In genomic region chr5:1223278-1223670, GRCh38 we compare ENCODE assay signal across 19 cellular contexts. TPM values are rescaled to one million over a fixed set of nuclear protein-coding genes. Genes with fewer than 3 reads are reported as not detected.
DNase-seq lines count a peak whose midpoint lies in the region; ATAC-seq and TF ChIP-seq lines count a peak whose summit lies in the region.
"Had no signal": no experiment of that assay in that cellular context is flagged by ENCODE, and none has a peak within 500 bp of the region (broad histone marks: within the 10 kb centered on the region; RNA-seq: fewer than 3 reads in every experiment).

No MANE protein-coding gene starts in this region.

- ATAC-seq in right cardiac atrium (no peak), WTC11 (no peak), GM21528 (IDR thresholded peaks at IDR 0.05; ENCODE audit: low FRiP score, unreplicated experiment) (no peak)
- ATAC-seq: A549; CD8-positive, alpha-beta T cell had no signal

- H3K79me1 ChIP-seq in neuronal stem cell (ENCODE audit: low read depth, low read length), result peaks cover 5% of the 10 kb centered on the region

- no peak overlapping the region for H4K91ac ChIP-seq in neuronal stem cell (ENCODE audit: low read depth, low read length, poor library complexity)

- H2BK5ac ChIP-seq in neuronal stem cell (ENCODE audit: low read length), result no peak overlapping the region

- H2AFZ ChIP-seq in neuronal stem cell (ENCODE audit: low read length), result no peak overlapping the region

- H2BK12ac ChIP-seq in neuronal stem cell (ENCODE audit: low read length), result no peak overlapping the region

- no peaks in the 10 kb centered on the region for H3K36me3 Mint-ChIP-seq in WTC11
- H3K36me3 Mint-ChIP-seq: CD8-positive, alpha-beta T cell had no signal

- TF ChIP-seq CTCF in left ventricle myocardium inferior (IDR thresholded peaks at IDR 0.05; ENCODE audit: borderline replicate concordance) (no peak), WTC11 (IDR thresholded peaks at IDR 0.05) (no peak), A673 (conservative IDR thresholded peaks at IDR 0.05; ENCODE audit: low read depth, low read length) (no peak)

- CTCF ChIA-PET in WTC11 (lab: Charles Lee) (no interaction called here), A673 (lab: Charles Lee) (no interaction called here)

- H3K9me3 ChIP-seq in right cardiac atrium (ENCODE audit: control insufficient read depth, low read length) (no peaks in the 10 kb centered on the region), left ventricle myocardium inferior (replicated peaks) (no peaks in the 10 kb centered on the region), neuronal stem cell (replicated peaks in 1 of 2; ENCODE audit: control insufficient read depth in 2 of 2, insufficient read depth in 1 of 2, low read depth in 1 of 2, low read length in 2 of 2) (peaks cover 0 to 7% of the 10 kb centered on the region in 2 donors), A673 (ENCODE audit: low read depth, low read length, poor library complexity, severe bottlenecking) (no peaks in the 10 kb centered on the region)
- H3K9me3 ChIP-seq: A549, BE2C, BLaER1, Caco-2 had no signal

- H3K36me3 ChIP-seq in left ventricle myocardium inferior, result no peaks in the 10 kb centered on the region
- peaks cover 0 to 2% of the 10 kb centered on the region in 2 donors for H3K36me3 ChIP-seq in neuronal stem cell (replicated peaks in 1 of 2; ENCODE audit: control insufficient read depth in 2 of 2, insufficient read depth in 2 of 2, low read length in 2 of 2)
- no peaks in the 10 kb centered on the region for H3K36me3 ChIP-seq in A673 (ENCODE audit: insufficient read depth, low read length, poor library complexity, severe bottlenecking)
- H3K36me3 ChIP-seq: BE2C, BLaER1 had no signal

- peaks cover 4% of the 10 kb centered on the region for H3K4me1 Mint-ChIP-seq in WTC11

- DNase-seq in right cardiac atrium (peak in 2 of 3 donors; percentile 14 to 30), left ventricle myocardium inferior (no peak), WTC11 (ENCODE audit: low spot score) (no peak), neuronal stem cell (ENCODE audit: low spot score) (no peak), A673 (ENCODE audit: low spot score) (no peak)
- DNase-seq: BE2C; Caco-2; Calu3; CD4-positive, alpha-beta T cell; CD8-positive, alpha-beta T cell; DMS79 treated with DMSO at 0.1 percent for 48 hours; GF-D8 had no signal

- H3K4me3 Mint-ChIP-seq in WTC11, result no peak overlapping the region
- H3K4me3 Mint-ChIP-seq: CD4-positive, alpha-beta T cell; CD8-positive, alpha-beta T cell had no signal

- no peak overlapping the region for H3K9ac ChIP-seq in neuronal stem cell (ENCODE audit: low read depth, low read length, poor library complexity)
- H3K9ac ChIP-seq: BLaER1 had no signal

- H3K4me1 ChIP-seq in right cardiac atrium (ENCODE audit: control insufficient read depth, insufficient read depth, low read length) (no peaks in the 10 kb centered on the region), left ventricle myocardium inferior (no peaks in the 10 kb centered on the region), neuronal stem cell (ENCODE audit: control insufficient read depth in 2 of 2, insufficient read depth in 1 of 2, low read depth in 1 of 2, low read length in 2 of 2) (peaks cover 0 to 2% of the 10 kb centered on the region in 2 donors), A673 (ENCODE audit: insufficient read depth, low read length, poor library complexity, severe bottlenecking) (no peaks in the 10 kb centered on the region)
- H3K4me1 ChIP-seq: A549, BE2C, Caco-2 had no signal

- no peak overlapping the region for H2BK120ac ChIP-seq in neuronal stem cell (ENCODE audit: low read depth, low read length)

- no peak overlapping the region for H3K23ac ChIP-seq in neuronal stem cell (ENCODE audit: low read depth, low read length, poor library complexity)

- no peak overlapping the region for H3K4me2 ChIP-seq in neuronal stem cell (ENCODE audit: insufficient read depth, low read length, poor library complexity, severe bottlenecking)
- H3K4me2 ChIP-seq: A549, BLaER1 had no signal

- no peak overlapping the region for H2AK5ac ChIP-seq in neuronal stem cell (ENCODE audit: low read depth, low read length)

- no peak overlapping the region for H3K4ac ChIP-seq in neuronal stem cell (ENCODE audit: low read length)

- no peak overlapping the region for H2BK15ac ChIP-seq in neuronal stem cell (ENCODE audit: low read length)

- no TSS peak for BruUV-seq in A673 (replicated peaks; lab: Mats Ljungman, UMichigan)

- no peaks in the 10 kb centered on the region for H3K27me3 ChIP-seq in right cardiac atrium (ENCODE audit: control insufficient read depth, insufficient read depth)
- H3K27me3 ChIP-seq in left ventricle myocardium inferior (ENCODE audit: low read depth), result peaks cover 54% of the 10 kb centered on the region
- H3K27me3 ChIP-seq in neuronal stem cell (ENCODE audit: control insufficient read depth in 3 of 3, insufficient read depth in 3 of 3, low read depth in 1 of 3, low read length in 3 of 3), result peaks cover 0 to 26% (median 4%) of the 10 kb centered on the region in 3 experiments
- H3K27me3 ChIP-seq in A673 (replicated peaks; ENCODE audit: insufficient read depth, low read depth, low read length, poor library complexity), result peaks cover 16% of the 10 kb centered on the region
- H3K27me3 ChIP-seq: BE2C, BLaER1 had no signal

- WGBS in right cardiac atrium, result 80% methylated on average over 12 of the region's 12 CpGs
- WGBS in neuronal stem cell (ENCODE audit: extremely low coverage in 2 of 2, insufficient read length in 2 of 2, insufficient replicate concordance in 1 of 2), 2 donors, result no CpG with 5 or more reads among the region's 12 CpGs

- H3K9me3 Mint-ChIP-seq in WTC11, result peaks cover 12% of the 10 kb centered on the region
- H3K9me3 Mint-ChIP-seq: CD4-positive, alpha-beta T cell; CD8-positive, alpha-beta T cell had no signal

- H3K4me3 ChIP-seq in right cardiac atrium (ENCODE audit: low read length), result no peak overlapping the region
- no peak overlapping the region for H3K4me3 ChIP-seq in left ventricle myocardium inferior
- H3K4me3 ChIP-seq in neuronal stem cell (ENCODE audit: low read length in 2 of 2), result no peak overlapping the region
- no peak overlapping the region for H3K4me3 ChIP-seq in A673 (ENCODE audit: low read depth, low read length, poor library complexity, severe bottlenecking)
- H3K4me3 ChIP-seq: A549, BLaER1 had no signal

- H3K27me3 Mint-ChIP-seq in WTC11 (ENCODE audit: low read depth), result no peaks in the 10 kb centered on the region; the same call in 1 of the 2 replicates
- H3K27me3 Mint-ChIP-seq: CD4-positive, alpha-beta T cell had no signal

- H3K27ac ChIP-seq in right cardiac atrium (ENCODE audit: low read length) (no peak overlapping the region), left ventricle myocardium inferior (replicated peaks) (no peak overlapping the region), neuronal stem cell (replicated peaks; ENCODE audit: low read length) (no peak overlapping the region), A673 (ENCODE audit: low read depth, low read length, poor library complexity, severe bottlenecking) (no peak overlapping the region)
- H3K27ac ChIP-seq: 22Rv1, A549, BLaER1, C4-2B had no signal

- no peak overlapping the region for H4K8ac ChIP-seq in neuronal stem cell (ENCODE audit: low read depth, low read length)

- intact Hi-C loops in right cardiac atrium (cut with DNase I), result no loop called here
- intact Hi-C loops in left ventricle myocardium inferior (cut with micrococcal nuclease), result no loop called here
- intact Hi-C loops in A673 (cut with micrococcal nuclease; ENCODE audit: unreplicated experiment), result no loop called here

- POLR2A ChIA-PET in WTC11 (lab: Charles Lee), result no interaction called here
- POLR2A ChIA-PET in A673 (lab: Charles Lee; ENCODE audit: low non-redundant PET), result no interaction called here

- peak overlapping the region; percentile 57; the same call in 1 of the 2 replicates for H3K27ac Mint-ChIP-seq in WTC11
- H3K27ac Mint-ChIP-seq: CD4-positive, alpha-beta T cell; CD8-positive, alpha-beta T cell had no signal

- peak overlapping the region; percentile 11 for H3K14ac ChIP-seq in neuronal stem cell (ENCODE audit: low read length)

- H3K18ac ChIP-seq in neuronal stem cell (ENCODE audit: low read length), result no peak overlapping the region

TF ChIP-seq in WTC11, 78 proteins besides CTCF, POLR2A, EP300 and RAD21 (continues in another document):
- TF ChIP-seq NFE2L1 (CRISPR knock-in tag; IDR thresholded peaks at IDR 0.05) (no peak), ATF1 (CRISPR knock-in tag; IDR thresholded peaks at IDR 0.05) (no peak), PRDM15 (CRISPR knock-in tag; IDR thresholded peaks at IDR 0.05) (no peak)

RNA-seq across cellular contexts. Expression of gene SLC6A18, which starts 1.9 kb away (rescaled TPM):
- total RNA-seq in right cardiac atrium, result not detected
- polyA plus RNA-seq in right cardiac atrium, result not detected
- not detected for total RNA-seq in left ventricle myocardium inferior
- total RNA-seq in WTC11 (2021), result not detected in 3 replicates
- not detected for polyA plus RNA-seq in neuronal stem cell (2013, experiment 1 of 2)
- not detected for polyA plus RNA-seq in neuronal stem cell (2013, experiment 2 of 2)
- total RNA-seq in A673 (2021), result not detected in 2 replicates
- total RNA-seq: A172; Caco-2; Calu3; CD4-positive, alpha-beta T cell; CD8-positive, alpha-beta T cell had no signal
- polyA plus RNA-seq: A549, AG04450 had no signal

RNA-seq across cellular contexts. Expression of gene SLC6A19, which starts 21.9 kb away (rescaled TPM):
- total RNA-seq in right cardiac atrium (not detected), left ventricle myocardium inferior (not detected), WTC11 (2021) (0.04 to 0.05 TPM in 2 of 3 replicates, not detected in the other), A673 (2021) (not detected in 2 replicates)
- not detected for polyA plus RNA-seq in right cardiac atrium
- polyA plus RNA-seq in neuronal stem cell (2013, experiment 1 of 2), result not detected
- not detected for polyA plus RNA-seq in neuronal stem cell (2013, experiment 2 of 2)
- total RNA-seq: A172; Calu3; CD4-positive, alpha-beta T cell; CD8-positive, alpha-beta T cell had no signal
- polyA plus RNA-seq: AG04450 had no signal

Comparison
In these comparisons a context has a peak if more than half of its experiments do, and no peak if none do; other contexts are left out.
1. DNase-seq: peak in right cardiac atrium (2 of 3); none in left ventricle myocardium inferior (single experiment), WTC11 (single experiment), neuronal stem cell (single experiment) and A673 (single experiment).